1 cellular context compared by ENCODE assay signal in genomic region chr7:11343818-11344413, GRCh38.
TF ChIP-seq lines count a peak whose summit lies in the region.

No MANE protein-coding gene starts in this region.

TF ChIP-seq in GM23338, 12 proteins besides CTCF, POLR2A, EP300 and RAD21 (continued from another document):
- TF ChIP-seq ZNF462 (CRISPR knock-in tag; IDR thresholded peaks at IDR 0.05): no peak
- TF ChIP-seq CREB1 (CRISPR knock-in tag; IDR thresholded peaks at IDR 0.05; ENCODE audit: low read depth): no peak
- TF ChIP-seq ZNF331 (CRISPR knock-in tag; IDR thresholded peaks at IDR 0.05; ENCODE audit: low read depth): no peak
- TF ChIP-seq JUNB (IDR thresholded peaks at IDR 0.05; ENCODE audit: unreplicated experiment): no peak
- no peak for TF ChIP-seq STAT1 (IDR thresholded peaks at IDR 0.05; ENCODE audit: unreplicated experiment)
- TF ChIP-seq POLR2AphosphoS5 (IDR thresholded peaks at IDR 0.05; ENCODE audit: low read depth): no peak
- no peak for TF ChIP-seq NANOG (IDR thresholded peaks at IDR 0.05; ENCODE audit: borderline replicate concordance)
